7 cellular contexts compared by ENCODE assay signal in the genomic region with DNA sequence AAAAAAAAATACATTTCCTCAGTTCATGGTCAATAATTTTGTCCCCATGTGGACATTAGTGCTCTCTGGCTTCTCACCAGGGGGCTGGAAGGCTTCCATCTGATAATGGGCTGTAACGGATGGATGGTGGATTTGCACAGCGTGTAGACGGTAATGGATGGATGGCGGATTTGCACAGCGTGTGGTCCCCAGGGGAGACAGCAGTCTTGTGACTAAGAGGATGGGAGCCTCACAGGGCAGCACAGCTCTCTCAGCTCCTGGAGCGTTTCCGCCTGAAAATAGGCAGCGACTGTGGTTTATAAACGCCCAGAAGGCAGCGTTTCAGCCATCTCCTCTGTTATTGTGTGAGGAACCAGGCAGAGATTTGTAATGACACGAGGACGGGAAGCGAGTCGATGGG.
A peak's percentile ranks its signal among the peaks of the same experiment; 100 is the strongest.
DNase-seq lines count a peak whose midpoint lies in the region; ATAC-seq, FAIRE-seq and TF ChIP-seq lines count a peak whose summit lies in the region.
"Not testable (repeated sequence)": the region's sequence is repeated elsewhere in the genome, so short reads cannot be mapped to it uniquely, and the experiment has no call there.

No MANE protein-coding gene starts in this region.

- H2BK5ac ChIP-seq in H1 (ENCODE audit: low read depth, low read length) = not testable (repeated sequence)

- H3K23me2 ChIP-seq in H1 (ENCODE audit: low read depth, low read length) = not testable (repeated sequence)

- H3K9me1 ChIP-seq in K562 (ENCODE audit: control insufficient read depth, insufficient read depth, low read length) = not testable (repeated sequence)

- not testable (repeated sequence) for H3K14ac ChIP-seq in H1 (ENCODE audit: insufficient read length)

- not testable (repeated sequence) for TF ChIP-seq POLR2A in K562 (conservative IDR thresholded peaks at IDR 0.05); body of pancreas (IDR thresholded peaks at IDR 0.05); H1 (IDR thresholded peaks at IDR 0.05; ENCODE audit: control extremely low read depth in 1 of 2, low read depth in 2 of 2, low read length in 2 of 2)

- not testable (repeated sequence) for H3K27ac ChIP-seq in K562 (ENCODE audit: extremely low read depth, low read depth, low read length); body of pancreas; H1 (ENCODE audit: low read depth, low read length); pancreas

- H4K5ac ChIP-seq in H1 (ENCODE audit: insufficient read length, low read depth, low read length) = not testable (repeated sequence)

- not testable (repeated sequence) for H3K79me1 ChIP-seq in H1 (ENCODE audit: low read depth, low read length)

- H4K20me1 ChIP-seq in K562 (replicated peaks; ENCODE audit: control insufficient read depth, insufficient read depth, low read length); H1 (replicated peaks in 1 of 2; ENCODE audit: control insufficient read depth in 1 of 2, insufficient read depth in 2 of 2, low read length in 2 of 2): not testable (repeated sequence)

- H4K91ac ChIP-seq in H1 (replicated peaks; ENCODE audit: insufficient read length, low read length) = not testable (repeated sequence)

- H3K79me2 ChIP-seq in K562 (ENCODE audit: control insufficient read depth, insufficient read depth, low read length); H1 (ENCODE audit: control insufficient read depth in 1 of 2, insufficient read depth in 2 of 2, low read length in 2 of 2): not testable (repeated sequence)

- not testable (repeated sequence) for TF ChIP-seq RAD21 in K562 (CRISPR knock-in tag; conservative IDR thresholded peaks at IDR 0.05 in 1 of 2, IDR thresholded peaks at IDR 0.05 in 1 of 2); H1 (IDR thresholded peaks at IDR 0.05 in 1 of 2, conservative IDR thresholded peaks at IDR 0.05 in 1 of 2; ENCODE audit: low read depth in 2 of 2, low read length in 2 of 2)

- not testable (repeated sequence) for H3K4ac ChIP-seq in H1 (replicated peaks; ENCODE audit: insufficient read length, low read depth, low read length)

- not testable (repeated sequence) for H3K4me2 ChIP-seq in K562 (ENCODE audit: insufficient read depth, low read length); H1 (ENCODE audit: insufficient read depth in 1 of 2, low read depth in 2 of 2, low read length in 2 of 2)

- H3K4me1 Mint-ChIP-seq in WTC11 = not testable (repeated sequence)

- not testable (repeated sequence) for H3K18ac ChIP-seq in H1 (ENCODE audit: extremely low read depth, low read length)

- H3K4me3 ChIP-seq in K562; body of pancreas; H1 (ENCODE audit: extremely low read depth in 1 of 4, insufficient read depth in 2 of 4, low read depth in 3 of 4, low read length in 4 of 4); pancreas: not testable (repeated sequence)

- FAIRE-seq in HTR-8/SVneo (lab: Jason Lieb, UNC) (peak; percentile 74), K562 (lab: Jason Lieb, UNC) (peak; percentile 85), H1 (lab: Jason Lieb, UNC) (peak; percentile 85), islet of Langerhans (lab: Jason Lieb, UNC) (peak; percentile 97)
- not testable (repeated sequence) for FAIRE-seq in pancreas (lab: Jason Lieb, UNC)

- not testable (repeated sequence) for TF ChIP-seq CTCF in WTC11 (IDR thresholded peaks at IDR 0.05); K562 (IDR thresholded peaks at IDR 0.05 in 2 of 3, conservative IDR thresholded peaks at IDR 0.05 in 1 of 3; ENCODE audit: insufficient read depth in 2 of 3, low read depth in 1 of 3, low read length in 3 of 3); body of pancreas (IDR thresholded peaks at IDR 0.05); H1 (IDR thresholded peaks at IDR 0.05; ENCODE audit: control extremely low read depth in 1 of 3, insufficient read depth in 1 of 3, low read depth in 1 of 3, low read length in 3 of 3); pancreas (IDR thresholded peaks at IDR 0.05)

- not testable (repeated sequence) for H3K4me1 ChIP-seq in K562 (replicated peaks in 1 of 2; ENCODE audit: control insufficient read depth in 2 of 2, insufficient read depth in 2 of 2, low read length in 2 of 2); body of pancreas; H1 (replicated peaks in 1 of 4; ENCODE audit: control insufficient read depth in 3 of 4, insufficient read depth in 4 of 4, low read length in 3 of 4); pancreas

- H2BK15ac ChIP-seq in H1 (ENCODE audit: low read length) = not testable (repeated sequence)

- TF ChIP-seq EP300 in K562 (IDR thresholded peaks at IDR 0.05; ENCODE audit: low read length); H1 (IDR thresholded peaks at IDR 0.05; ENCODE audit: borderline replicate concordance in 1 of 2, low read depth in 2 of 2, low read length in 2 of 2): not testable (repeated sequence)

- not testable (repeated sequence) for H3K9me3 ChIP-seq in K562 (replicated peaks; ENCODE audit: control insufficient read depth, insufficient read depth, low read depth, low read length); body of pancreas; H1 (ENCODE audit: insufficient read depth in 2 of 2, low read depth in 1 of 2, low read length in 1 of 2); pancreas

- H3K9ac ChIP-seq in K562 (ENCODE audit: insufficient read depth in 1 of 2, low read depth in 2 of 2, low read length in 2 of 2); H1 (replicated peaks in 1 of 4; ENCODE audit: extremely low read depth in 1 of 4, low read depth in 3 of 4, low read length in 3 of 4): not testable (repeated sequence)

- H2BK120ac ChIP-seq in H1 (replicated peaks; ENCODE audit: low read depth, low read length) = not testable (repeated sequence)

- H3K9me3 Mint-ChIP-seq in WTC11 = not testable (repeated sequence)

- in situ Hi-C loops in K562 (cut with MboI) = not testable (repeated sequence)

- ATAC-seq in WTC11 = peak; percentile 82
- peak; percentile 58; the same call in 2 of the 3 replicates for ATAC-seq in K562
- peak; percentile 33 for ATAC-seq in body of pancreas
- ATAC-seq in pancreas = peak in 3 of 4 donors; percentile 23 to 84 (median 72)

- not testable (repeated sequence) for DNase-seq in HTR-8/SVneo (ENCODE audit: insufficient read length, low spot score); WTC11 (ENCODE audit: low spot score); K562 (ENCODE audit: extremely low read depth in 1 of 4, low spot score in 3 of 4); body of pancreas; H1 (ENCODE audit: low read depth in 1 of 2, low spot score in 2 of 2); pancreas

- WGBS in K562 (ENCODE audit: insufficient coverage, low coverage, missing lambda C conversion rate) = no CpG with 5 or more reads among the region's 14 CpGs
- WGBS in body of pancreas, 2 donors = no CpG with 5 or more reads among the region's 14 CpGs
- no CpG with 5 or more reads among the region's 14 CpGs for WGBS in H1 (ENCODE audit: extremely low coverage in 1 of 2, insufficient coverage in 1 of 2, insufficient read length in 1 of 2, insufficient replicate concordance in 2 of 2, low coverage in 1 of 2, low lambda C conversion rate in 2 of 2, missing lambda C conversion rate in 1 of 2), 2 experiments
- WGBS in pancreas, 2 donors = no CpG with 5 or more reads among the region's 14 CpGs

- not testable (repeated sequence) for H3K36me3 Mint-ChIP-seq in WTC11

- not testable (repeated sequence) for H2AK5ac ChIP-seq in H1 (ENCODE audit: low read depth, low read length)

- not testable (repeated sequence) for H3K36me3 ChIP-seq in K562 (ENCODE audit: control insufficient read depth, insufficient read depth, low read length); body of pancreas (replicated peaks in 1 of 2; ENCODE audit: insufficient read depth in 1 of 2, low read depth in 2 of 2); H1 (ENCODE audit: control insufficient read depth in 2 of 4, insufficient read depth in 4 of 4, low read length in 3 of 4); pancreas

- intact Hi-C loops in K562 (cut with micrococcal nuclease); body of pancreas (cut with DNase I); pancreas (cut with DNase I): not testable (repeated sequence)

- CTCF ChIA-PET in WTC11 (lab: Charles Lee); K562 (lab: Yijun Ruan, JAX; ENCODE audit: low intra/inter-chr PET ratio); H1 (lab: Charles Lee; ENCODE audit: partially characterized antibody): not testable (repeated sequence)

- not testable (repeated sequence) for H2BK12ac ChIP-seq in H1 (ENCODE audit: low read depth, low read length)

- H3K27ac Mint-ChIP-seq in WTC11 = not testable (repeated sequence)

- H3K23ac ChIP-seq in H1 (ENCODE audit: insufficient read length) = not testable (repeated sequence)

- H3K4me3 Mint-ChIP-seq in WTC11 = not testable (repeated sequence)

- H2BK20ac ChIP-seq in H1 (ENCODE audit: low read length) = not testable (repeated sequence)

- not testable (repeated sequence) for H4K8ac ChIP-seq in H1 (ENCODE audit: extremely low read depth, insufficient read depth, low read length)

- not testable (repeated sequence) for H2AFZ ChIP-seq in K562 (ENCODE audit: low read depth, low read length); H1 (ENCODE audit: low read length)

- not testable (repeated sequence) for BruUV-seq in K562 (replicated peaks; lab: Mats Ljungman, UMichigan)

- H3K56ac ChIP-seq in H1 (replicated peaks; ENCODE audit: insufficient read length, low read depth, low read length) = not testable (repeated sequence)

- H3K27me3 ChIP-seq in K562 (ENCODE audit: control insufficient read depth in 2 of 2, insufficient read depth in 2 of 2, low read length in 2 of 2); body of pancreas; H1 (replicated peaks in 1 of 4; ENCODE audit: control insufficient read depth in 3 of 4, extremely low read depth in 1 of 4, insufficient read depth in 3 of 4, low read length in 3 of 4); pancreas: not testable (repeated sequence)

- not testable (repeated sequence) for H3K27me3 Mint-ChIP-seq in WTC11 (ENCODE audit: low read depth)

- POLR2A ChIA-PET in WTC11 (lab: Charles Lee); K562 (lab: Yijun Ruan, JAX); H1 (lab: Charles Lee; ENCODE audit: partially characterized antibody): not testable (repeated sequence)
